In the genomic region with DNA sequence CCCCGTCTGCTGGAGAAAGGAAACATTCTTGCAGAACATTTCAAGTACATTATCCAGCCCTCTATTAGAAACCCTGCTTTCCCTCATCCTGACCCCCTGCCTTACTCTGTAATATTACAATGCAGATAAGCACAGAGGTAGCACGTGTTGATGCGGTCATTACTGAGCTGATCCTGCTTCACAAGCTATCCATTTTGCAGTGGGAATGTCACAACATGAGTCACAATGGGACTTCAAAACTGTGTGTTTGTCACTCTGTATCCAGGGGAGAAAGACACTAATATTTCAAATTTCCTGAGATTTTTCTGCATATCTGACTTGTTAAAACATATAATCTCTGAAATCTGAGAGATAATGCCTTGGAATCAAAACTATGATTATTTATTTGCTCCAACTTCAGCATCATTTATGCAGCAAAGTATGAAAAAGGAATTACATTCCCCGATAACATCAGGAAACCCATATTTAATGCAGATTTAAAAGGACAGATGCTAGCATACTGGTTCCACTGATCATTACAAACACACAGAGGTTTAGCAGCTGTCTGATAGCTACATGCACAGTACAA, we compare ENCODE assay signal across 22 cellular contexts.
"Had no signal": no experiment of that assay in that cellular context is flagged by ENCODE, and none has a peak within 500 bp of the region (broad histone marks: within the 10 kb centered on the region; RNA-seq: fewer than 3 reads in every experiment).

No MANE protein-coding gene starts in this region.

- DNase-seq: colonic mucosa; cortex of kidney; effector CD8-positive, alpha-beta T cell; effector memory CD8-positive, alpha-beta T cell; endodermal cell; erythroblast; esophagus squamous epithelium; foreskin fibroblast; foreskin melanocyte; gastrocnemius medialis; glutamatergic neuron; head of caudate nucleus; heart right ventricle; hippocampal formation; left cardiac atrium; left lung; left ventricle myocardium superior; lower lobe of right lung; mesenchymal stem cell; midbrain had no signal

- H3K27ac ChIP-seq: colonic mucosa, epithelial cell of prostate, esophagus squamous epithelium, gastrocnemius medialis, heart right ventricle, left lung, lower lobe of right lung had no signal

- ATAC-seq: effector memory CD8-positive, alpha-beta T cell; esophagus mucosa; gastrocnemius medialis; heart right ventricle; left cardiac atrium; left lung; left ventricle myocardium superior; lower lobe of right lung had no signal

- H3K9me3 ChIP-seq: colonic mucosa, esophagus squamous epithelium, gastrocnemius medialis, heart right ventricle, left lung, lower lobe of right lung had no signal

- H3K4me3 ChIP-seq: colonic mucosa, esophagus squamous epithelium, gastrocnemius medialis, heart right ventricle, left lung, lower lobe of right lung had no signal

- H3K27me3 ChIP-seq: colonic mucosa, esophagus squamous epithelium, gastrocnemius medialis, left lung had no signal

- H3K36me3 ChIP-seq: colonic mucosa, esophagus squamous epithelium, gastrocnemius medialis, heart right ventricle, left lung, lower lobe of right lung had no signal

- H3K4me1 ChIP-seq: colonic mucosa, esophagus squamous epithelium, gastrocnemius medialis, heart right ventricle, left lung, lower lobe of right lung had no signal
